ENCODE assay signal across 9 cellular contexts in the genomic region with DNA sequence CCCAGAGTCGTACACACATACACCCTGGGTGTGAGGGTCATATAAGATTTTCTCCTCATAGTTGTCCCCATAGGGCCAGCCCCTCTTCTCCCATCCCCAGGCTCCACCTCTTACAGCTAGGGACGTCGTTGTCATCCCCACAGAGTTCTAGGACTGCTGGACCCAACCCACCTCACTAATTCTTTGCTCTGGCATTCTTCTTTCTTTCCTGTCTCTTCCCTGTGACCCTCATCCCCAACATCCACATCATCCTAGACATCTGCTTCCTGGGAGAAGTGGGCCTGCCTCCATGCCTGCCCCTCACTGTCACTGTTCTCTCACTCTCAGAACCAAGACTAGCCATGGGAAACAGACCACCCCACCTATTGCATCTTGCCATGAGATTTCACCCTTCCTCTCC. TPM values are rescaled to one million over a fixed set of nuclear protein-coding genes. Genes with fewer than 3 reads are reported as not detected.
DNase-seq lines count a peak whose midpoint lies in the region; ATAC-seq and TF ChIP-seq lines count a peak whose summit lies in the region.
"Had no signal": no experiment of that assay in that cellular context is flagged by ENCODE, and none has a peak within 500 bp of the region (broad histone marks: within the 10 kb centered on the region; RNA-seq: fewer than 3 reads in every experiment).

No MANE protein-coding gene starts in this region.

- WGBS in sigmoid colon, 2 donors: 3 to 43% methylated on average over 3 of the region's 3 CpGs

- ATAC-seq in T-cell (replicated peaks in 1 of 4) (no peak), HG03354 (IDR thresholded peaks at IDR 0.05; ENCODE audit: poor library complexity, severe bottlenecking, unreplicated experiment) (no peak)

- H3K9me3 ChIP-seq in sigmoid colon: no peaks in the 10 kb centered on the region

- peaks cover 39% of the 10 kb centered on the region for H3K36me3 Mint-ChIP-seq in T-cell

- H3K4me3 ChIP-seq in GM08714 (ENCODE audit: low read length) (peak overlapping the region; percentile 83), fibroblast of villous mesenchyme (ENCODE audit: low read depth, low read length) (peak overlapping the region; percentile 100), sigmoid colon (peak overlapping the region; percentile 95 to 99 (median 97))

- H3K9me3 Mint-ChIP-seq in T-cell: no peaks in the 10 kb centered on the region

- TF ChIP-seq EP300 in sigmoid colon (IDR thresholded peaks at IDR 0.05): no peak

- H3K4me1 ChIP-seq in sigmoid colon: peaks cover 0 to 62% (median 53%) of the 10 kb centered on the region in 4 donors

- intact Hi-C loops in sigmoid colon (cut with DNase I): loop anchor here (2.0 to 10.0 kb wide), 2 partner anchors 285 to 347 kb away; a partner anchor contains a TSS

- H3K27me3 Mint-ChIP-seq in T-cell: no peaks in the 10 kb centered on the region

- POLR2A ChIA-PET in T-cell (lab: Charles Lee): no interaction called here

- H3K27me3 ChIP-seq in sigmoid colon: no peaks in the 10 kb centered on the region

- no peak for TF ChIP-seq POLR2A in sigmoid colon (IDR thresholded peaks at IDR 0.05)

- H3K4me3 Mint-ChIP-seq in T-cell: peak overlapping the region; percentile 89 to 96 (median 94)

- peak overlapping the region; percentile 84 to 91 for H3K27ac Mint-ChIP-seq in T-cell

- CTCF ChIA-PET in T-cell (lab: Charles Lee): interaction anchor here (0.6 to 1.0 kb wide), 2 partner anchors 11 to 384 kb away, joined by 3 to 5 read pairs; no protein-coding TSS in a partner anchor

- DNase-seq in T-cell (no peak), fibroblast of villous mesenchyme (ENCODE audit: low read depth) (no peak), sigmoid colon (no peak), D341Med (ENCODE audit: low spot score) (no peak), NCI-H2227 treated with DMSO at 0.1 percent for 48 hours (lab: John Stamatoyannopoulos, UW) (no peak)
- DNase-seq in stimulated activated CD4-positive, alpha-beta T cell treated with anti-CD3 and anti-CD28 coated beads, Interleukin-4, amount 100 ng/mL, for 4 hours: no peak
- DNase-seq: SHP77 had no signal

- H3K36me3 ChIP-seq in sigmoid colon: peaks cover 0 to 19% (median 0%) of the 10 kb centered on the region in 4 donors

- TF ChIP-seq CTCF in fibroblast of villous mesenchyme (IDR thresholded peaks at IDR 0.05; ENCODE audit: insufficient read depth, low read depth, low read length) (no peak), sigmoid colon (IDR thresholded peaks at IDR 0.05) (no peak)

- peaks cover 65 to 79% (median 71%) of the 10 kb centered on the region in 3 donors for H3K4me1 Mint-ChIP-seq in T-cell

- peak overlapping the region in 3 of 4 donors; percentile 83 to 86 (median 84) for H3K27ac ChIP-seq in sigmoid colon

RNA-seq across cellular contexts. Expression of a gene that starts 1.1 kb away (rescaled TPM):
- total RNA-seq in T-cell (100 to 1,000 TPM; 106 to 142 (median 127) TPM), fibroblast of villous mesenchyme (35.4 and 50.3 TPM in 2 replicates), sigmoid colon (100 to 1,000 TPM in 2 of 4 donors, 10 to 100 TPM in 2; 54.2 to 148 (median 110) TPM)
- 10 to 100 TPM; 47.2 to 74.7 (median 55.9) TPM for polyA plus RNA-seq in sigmoid colon
